Comparison of ENCODE assay signal across 17 cellular contexts in the genomic region with DNA sequence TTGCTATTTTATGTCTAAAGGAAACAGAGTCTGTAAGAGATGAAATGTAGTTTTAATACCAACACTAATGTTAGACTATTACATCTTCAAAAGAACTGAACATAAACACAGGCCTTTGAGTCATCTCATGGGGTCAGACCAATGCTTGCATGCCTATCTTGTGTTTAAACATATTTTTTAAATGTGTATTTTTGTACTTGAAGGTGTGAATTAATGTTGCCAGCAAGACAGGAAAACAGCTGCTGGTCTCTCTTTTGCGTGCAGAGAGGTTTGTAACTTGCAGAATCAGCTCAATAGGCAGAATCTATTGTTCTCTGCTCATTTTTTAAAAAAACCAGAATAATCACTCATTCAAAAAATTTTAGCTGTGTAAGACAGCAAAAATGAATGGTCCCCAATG.
DNase-seq lines count a peak whose midpoint lies in the region; ATAC-seq and TF ChIP-seq lines count a peak whose summit lies in the region.
"Had no signal": no experiment of that assay in that cellular context is flagged by ENCODE, and none has a peak within 500 bp of the region (broad histone marks: within the 10 kb centered on the region; RNA-seq: fewer than 3 reads in every experiment).

No MANE protein-coding gene starts in this region.

- in situ Hi-C loops in GM23248 (cut with MboI), result no loop called here

- no peak overlapping the region for H3K18ac ChIP-seq in mesenchymal stem cell (ENCODE audit: low read depth in 1 of 2, low read length in 2 of 2)

- no peak overlapping the region for H2BK5ac ChIP-seq in mesenchymal stem cell (ENCODE audit: low read depth, low read length, poor library complexity, severe bottlenecking)

- no peak overlapping the region for H4K8ac ChIP-seq in mesenchymal stem cell (ENCODE audit: low read length)

- H3K4me1 ChIP-seq in GM23248 (ENCODE audit: insufficient read depth) (no peaks in the 10 kb centered on the region), MM.1S (ENCODE audit: low read length) (peaks cover 26% of the 10 kb centered on the region), mesenchymal stem cell (ENCODE audit: control insufficient read depth, insufficient read depth, low read depth, low read length) (no peaks in the 10 kb centered on the region), OCI-LY7 (ENCODE audit: insufficient read depth, low read length, poor library complexity, severe bottlenecking) (no peaks in the 10 kb centered on the region)
- H3K4me1 ChIP-seq: Caco-2 had no signal

- H3K79me1 ChIP-seq in mesenchymal stem cell (replicated peaks; ENCODE audit: low read length, poor library complexity, severe bottlenecking), result no peaks in the 10 kb centered on the region

- H4K91ac ChIP-seq in mesenchymal stem cell (ENCODE audit: low read length), result no peak overlapping the region

- H3K4me2 ChIP-seq in GM23248 (ENCODE audit: unreplicated experiment) (no peak overlapping the region), MM.1S (ENCODE audit: low read depth, low read length) (peak overlapping the region; percentile 55; the same call in 1 of the 2 replicates), mesenchymal stem cell (ENCODE audit: low read length, poor library complexity, severe bottlenecking) (no peak overlapping the region), OCI-LY7 (ENCODE audit: low read length) (no peak overlapping the region)
- H3K4me2 ChIP-seq: PC-9 had no signal

- intact Hi-C loops in OCI-LY7 (cut with micrococcal nuclease; ENCODE audit: unreplicated experiment), result no loop called here

- H3K23ac ChIP-seq in mesenchymal stem cell (ENCODE audit: low read length in 2 of 2), result no peak overlapping the region

- DNase-seq in GM23248, result peak; percentile 13
- DNase-seq in MM.1S, result peak; percentile 81
- DNase-seq in dermis blood vessel endothelial cell, result peak; percentile 2
- DNase-seq in mesenchymal stem cell, result peak; percentile 5
- DNase-seq in NCI-H748 treated with DMSO at 0.1 percent for 48 hours (lab: John Stamatoyannopoulos, UW), result no peak
- no peak for DNase-seq in OCI-LY7 (ENCODE audit: low spot score)
- DNase-seq: Caco-2; CD4-positive, alpha-beta T cell; EL; H7; NCI-H187; NCI-H226; NCI-H524; PC-9 had no signal

- H2BK120ac ChIP-seq in mesenchymal stem cell (ENCODE audit: low read depth, low read length), result no peak overlapping the region

- H3K4me3 ChIP-seq in GM23248 (no peak overlapping the region), MM.1S (ENCODE audit: low read length) (no peak overlapping the region), mesenchymal stem cell (ENCODE audit: insufficient read depth in 1 of 2, low read depth in 1 of 2, low read length in 2 of 2) (no peak overlapping the region), OCI-LY7 (ENCODE audit: low read depth, low read length, poor library complexity, severe bottlenecking) (no peak overlapping the region)
- H3K4me3 ChIP-seq: PC-9 had no signal

- H3K27me3 ChIP-seq in GM23248 (replicated peaks; ENCODE audit: insufficient read depth) (no peaks in the 10 kb centered on the region), MM.1S (replicated peaks; ENCODE audit: insufficient read depth, low read length) (no peaks in the 10 kb centered on the region), mesenchymal stem cell (ENCODE audit: control insufficient read depth in 1 of 2, insufficient read depth in 1 of 2, low read length in 2 of 2) (no peaks in the 10 kb centered on the region)

- H3K27ac ChIP-seq in GM23248 (no peak overlapping the region), MM.1S (ENCODE audit: low read length) (peak overlapping the region; percentile 65; the same call in 1 of the 2 replicates), mesenchymal stem cell (ENCODE audit: low read length, poor library complexity, severe bottlenecking) (no peak overlapping the region), OCI-LY7 (ENCODE audit: low read depth, low read length, poor library complexity, severe bottlenecking) (no peak overlapping the region)
- H3K27ac ChIP-seq: PC-9, RWPE1 had no signal

- WGBS in GM23248 (ENCODE audit: low coverage in 1 of 2, low lambda C conversion rate in 2 of 2, missing lambda C conversion rate in 2 of 2), 2 experiments, result 95 to 100% methylated on average over 1 of the region's 1 CpG
- WGBS in mesenchymal stem cell, result 67% methylated on average over 1 of the region's 1 CpG

- H2BK15ac ChIP-seq in mesenchymal stem cell (ENCODE audit: low read depth, poor library complexity, severe bottlenecking), result no peak overlapping the region

- ATAC-seq in HG03175 (IDR thresholded peaks at IDR 0.05; ENCODE audit: unreplicated experiment) (no peak), HG03045 (IDR thresholded peaks at IDR 0.05; ENCODE audit: unreplicated experiment) (no peak)

- no peaks in the 10 kb centered on the region for H3F3A ChIP-seq in GM23248 (ENCODE audit: insufficient read depth)
- peaks cover 16% of the 10 kb centered on the region for H3F3A ChIP-seq in MM.1S (ENCODE audit: insufficient read depth, low read length)

- H3K9me2 ChIP-seq in GM23248 (ENCODE audit: insufficient read depth) (no peaks in the 10 kb centered on the region), MM.1S (replicated peaks; ENCODE audit: insufficient read depth, low read length) (no peaks in the 10 kb centered on the region), OCI-LY7 (ENCODE audit: insufficient read depth, low read length) (no peaks in the 10 kb centered on the region)

- no peaks in the 10 kb centered on the region for H3K36me3 ChIP-seq in GM23248 (ENCODE audit: low read depth)
- H3K36me3 ChIP-seq in MM.1S (replicated peaks; ENCODE audit: insufficient read depth, low read length), result no peaks in the 10 kb centered on the region
- no peaks in the 10 kb centered on the region for H3K36me3 ChIP-seq in mesenchymal stem cell (ENCODE audit: control insufficient read depth in 1 of 2, insufficient read depth in 2 of 2, low read depth in 1 of 2, low read length in 2 of 2)
- H3K36me3 ChIP-seq in OCI-LY7 (ENCODE audit: insufficient read depth, low read length), result no peaks in the 10 kb centered on the region

- POLR2A ChIA-PET in OCI-LY7 (lab: Charles Lee), result no interaction called here

- H3K9ac ChIP-seq in GM23248 (no peak overlapping the region), MM.1S (ENCODE audit: low read length) (no peak overlapping the region), mesenchymal stem cell (ENCODE audit: low read length) (no peak overlapping the region)

- H3K9me3 ChIP-seq in GM23248 (ENCODE audit: low read depth), result no peaks in the 10 kb centered on the region
- H3K9me3 ChIP-seq in MM.1S (replicated peaks; ENCODE audit: insufficient read depth, low read length), result no peaks in the 10 kb centered on the region
- H3K9me3 ChIP-seq in mesenchymal stem cell (ENCODE audit: control insufficient read depth, low read length), result no peaks in the 10 kb centered on the region
- no peaks in the 10 kb centered on the region for H3K9me3 ChIP-seq in OCI-LY7 (ENCODE audit: low read length)
- H3K9me3 ChIP-seq: Caco-2 had no signal

- H2AK5ac ChIP-seq in mesenchymal stem cell (ENCODE audit: low read length, severe bottlenecking), result no peak overlapping the region

- H4K20me1 ChIP-seq in GM23248 (ENCODE audit: insufficient read depth) (no peaks in the 10 kb centered on the region), MM.1S (ENCODE audit: insufficient read depth, low read length) (no peaks in the 10 kb centered on the region), OCI-LY7 (ENCODE audit: insufficient read depth, low read length) (no peaks in the 10 kb centered on the region)

- no peak overlapping the region for H2BK12ac ChIP-seq in mesenchymal stem cell (ENCODE audit: low read length in 2 of 2)

- CTCF ChIA-PET in OCI-LY7 (lab: Charles Lee; ENCODE audit: unreplicated experiment), result no interaction called here

- H3K14ac ChIP-seq in mesenchymal stem cell (ENCODE audit: low read length in 2 of 2), result no peak overlapping the region

- H2AFZ ChIP-seq in GM23248 (no peak overlapping the region), MM.1S (ENCODE audit: low read length) (no peak overlapping the region), mesenchymal stem cell (ENCODE audit: low read depth, low read length) (no peak overlapping the region), OCI-LY7 (ENCODE audit: low read length) (no peak overlapping the region)
- H2AFZ ChIP-seq: PC-9 had no signal

- H3K79me2 ChIP-seq in GM23248 (ENCODE audit: insufficient read depth) (no peaks in the 10 kb centered on the region), MM.1S (ENCODE audit: low read length) (no peaks in the 10 kb centered on the region), OCI-LY7 (ENCODE audit: insufficient read depth, low read depth, low read length) (no peaks in the 10 kb centered on the region)

- no TSS peak for BruUV-seq in OCI-LY7 (replicated peaks; lab: Mats Ljungman, UMichigan)

- H3K4ac ChIP-seq in mesenchymal stem cell (ENCODE audit: low read depth in 1 of 2, low read length in 2 of 2), result no peak overlapping the region

- no peak for TF ChIP-seq CTCF in MM.1S (IDR thresholded peaks at IDR 0.05; ENCODE audit: low read length)
- no peak for TF ChIP-seq CTCF in OCI-LY7 (conservative IDR thresholded peaks at IDR 0.05; ENCODE audit: low read length)

Comparison
In these comparisons a context has a peak if more than half of its experiments do, and no peak if none do; other contexts are left out.
1. DNase-seq: peak in GM23248 (single experiment), MM.1S (single experiment), dermis blood vessel endothelial cell (single experiment) and mesenchymal stem cell (single experiment); none in NCI-H748 treated with DMSO at 0.1 percent for 48 hours (single experiment) and OCI-LY7 (single experiment).